8 cellular contexts compared by ENCODE assay signal in genomic region chr7:44557485-44557884, GRCh38. TPM values are rescaled to one million over a fixed set of nuclear protein-coding genes. Genes with fewer than 3 reads are reported as not detected.
"Had no signal": no experiment of that assay in that cellular context is flagged by ENCODE, and none has a peak within 500 bp of the region (broad histone marks: within the 10 kb centered on the region; RNA-seq: fewer than 3 reads in every experiment).

No MANE protein-coding gene starts in this region.

- H3K27ac Mint-ChIP-seq: GM23338, H9, HFFc6 had no signal

- H3K4me2 ChIP-seq: GM23338 had no signal

- H2AFZ ChIP-seq: GM23338 had no signal

- DNase-seq: H9, HCEC 1CT, HFFc6, IMR-90, KBM-7 had no signal

- H3K27ac ChIP-seq: HL-60 had no signal

- H3K9me3 Mint-ChIP-seq: GM23338, H9, HFFc6 had no signal

- H3K4me3 Mint-ChIP-seq: GM23338, H9, HFFc6 had no signal

- H3K4me3 ChIP-seq: GM23338 had no signal

RNA-seq across cellular contexts. Expression of gene NPC1L1, which starts 16.4 kb away (rescaled TPM):
- total RNA-seq: GM23338, HFFc6, HT1080, IMR-90 had no signal
